Comparison of ENCODE assay signal across 8 cellular contexts in genomic region chr3:38651153-38651789, GRCh38. TPM values are rescaled to one million over a fixed set of nuclear protein-coding genes. Genes with fewer than 3 reads are reported as not detected.
A peak's percentile ranks its signal among the peaks of the same experiment; 100 is the strongest.
DNase-seq lines count a peak whose midpoint lies in the region; ATAC-seq, FAIRE-seq and TF ChIP-seq lines count a peak whose summit lies in the region.

No MANE protein-coding gene starts in this region.

- H4K20me1 ChIP-seq in BLaER1 treated with 17β-estradiol and CSF1 and Interleukin-3, amounts not matched to agents 10 nM and 100 nM, result peaks cover 0 to 15% (median 4%) of the 10 kb centered on the region in 11 experiments; a peak in 5 of 22 replicates

- no peak overlapping the region for H3K9ac ChIP-seq in BLaER1 treated with 17β-estradiol and CSF1 and Interleukin-3, amounts not matched to agents 10 nM and 100 nM

- ATAC-seq in GM19324 (IDR thresholded peaks at IDR 0.05; ENCODE audit: low FRiP score, unreplicated experiment) (peak; percentile 43), Right ventricle myocardium superior (ENCODE audit: poor library complexity) (peak; percentile 60)

- H3K4me2 ChIP-seq in BLaER1 treated with 17β-estradiol and CSF1 and Interleukin-3, amounts not matched to agents 10 nM and 100 nM, result peak overlapping the region; percentile 32 to 98 (median 46); a peak in 18 of 22 replicates

- TF ChIP-seq CTCF in vagina (IDR thresholded peaks at IDR 0.05), result peak; percentile 85 to 91 (median 88)

- no peaks in the 10 kb centered on the region for H3K9me3 ChIP-seq in BLaER1 treated with 17β-estradiol and CSF1 and Interleukin-3, amounts not matched to agents 10 nM and 100 nM (replicated peaks in 1 of 11)
- no peaks in the 10 kb centered on the region for H3K9me3 ChIP-seq in vagina

- no peaks in the 10 kb centered on the region for H3K36me3 ChIP-seq in BLaER1 treated with 17β-estradiol and CSF1 and Interleukin-3, amounts not matched to agents 10 nM and 100 nM
- no peaks in the 10 kb centered on the region for H3K36me3 ChIP-seq in vagina

- no peak overlapping the region for H3K4me3 ChIP-seq in BLaER1 treated with 17β-estradiol and CSF1 and Interleukin-3, amounts not matched to agents 10 nM and 100 nM
- no peak overlapping the region for H3K4me3 ChIP-seq in vagina

- peak; percentile 64 for DNase-seq in HTR-8/SVneo (ENCODE audit: insufficient read length, low spot score)
- peak; percentile 51 for DNase-seq in RPMI7951 (ENCODE audit: low read depth)
- DNase-seq in activated effector memory CD4-positive, alpha-beta T cell treated with anti-CD3 and anti-CD28 coated beads, Interleukin-2, amount 50 U/mL, for 16 hours, result peak; percentile 88
- peak; percentile 78 for DNase-seq in Right ventricle myocardium superior
- DNase-seq in pons (ENCODE audit: low spot score), result peak; percentile 40
- peak in 1 of 2 donors; percentile 88 for DNase-seq in vagina (ENCODE audit: extremely low spot score in 2 of 2)

- no peak for TF ChIP-seq POLR2A in vagina (IDR thresholded peaks at IDR 0.05)

- intact Hi-C loops in Right ventricle myocardium superior (cut with DNase I), result loop anchor here (5.0 kb wide), 1 partner anchor 154 kb away; the partner anchor contains the start of gene EXOG
- intact Hi-C loops in vagina (cut with DNase I), result loop anchor here (10.0 kb wide), 1 partner anchor 116 kb away; no protein-coding TSS in a partner anchor

- peaks cover 5 to 28% (median 26%) of the 10 kb centered on the region in 10 experiments; a peak in 17 of 20 replicates for H3K4me1 ChIP-seq in BLaER1 treated with 17β-estradiol and CSF1 and Interleukin-3, amounts not matched to agents 10 nM and 100 nM
- peaks cover 4% of the 10 kb centered on the region for H3K4me1 ChIP-seq in vagina

- peak; percentile 74 for FAIRE-seq in HTR-8/SVneo (lab: Jason Lieb, UNC)

- H3K27me3 ChIP-seq in BLaER1 treated with 17β-estradiol and CSF1 and Interleukin-3, amounts not matched to agents 10 nM and 100 nM, result peaks cover 5 to 32% (median 23%) of the 10 kb centered on the region in 11 experiments; a peak in 20 of 22 replicates
- H3K27me3 ChIP-seq in vagina, result no peaks in the 10 kb centered on the region

- no peak overlapping the region for H3K27ac ChIP-seq in BLaER1 treated with 17β-estradiol and CSF1 and Interleukin-3, amounts not matched to agents 10 nM and 100 nM
- H3K27ac ChIP-seq in vagina, result no peak overlapping the region

RNA-seq across cellular contexts. Expression of gene SCN5A, which starts 1.8 kb away (rescaled TPM):
- under 0.01 and 0.59 TPM in 2 replicates for total RNA-seq in RPMI7951 (2014; rRNA removed; shearing (Covaris generic))
- total RNA-seq in Right ventricle myocardium superior, result 162 TPM
- 9.3 TPM for total RNA-seq in vagina

Comparison
In these comparisons a context has a peak if more than half of its experiments do, and no peak if none do; other contexts are left out.
1. RNA of gene SCN5A, which starts 1.8 kb away (total RNA-seq): 162 TPM in Right ventricle myocardium superior (single experiment); 9.3 TPM in vagina (single experiment) and under 0.01 to 0.59 TPM in RPMI7951; every median in the first group is over 10 times any median in the second.